In genomic region chr13:43787998-43788397, GRCh38 we compare ENCODE assay signal across 8 cellular contexts. TPM values are rescaled to one million over a fixed set of nuclear protein-coding genes. Genes with fewer than 3 reads are reported as not detected.
DNase-seq lines count a peak whose midpoint lies in the region; ATAC-seq and TF ChIP-seq lines count a peak whose summit lies in the region.

No MANE protein-coding gene starts in this region.

- H3K9me3 ChIP-seq in colonic mucosa: no peaks in the 10 kb centered on the region

- H3K4me3 Mint-ChIP-seq in nephron progenitor cell: peak overlapping the region; percentile 84

- no peaks in the 10 kb centered on the region for H3K36me3 ChIP-seq in GM06990 (ENCODE audit: control insufficient read depth, insufficient read depth, low read length)
- no peaks in the 10 kb centered on the region for H3K36me3 ChIP-seq in colonic mucosa

- no peak overlapping the region for H3K27ac ChIP-seq in colonic mucosa

- H3K4me3 ChIP-seq in GM06990 (replicated peaks; ENCODE audit: low read depth, low read length): no peak overlapping the region
- H3K4me3 ChIP-seq in cardiac fibroblast (replicated peaks in 1 of 2; ENCODE audit: low read depth in 2 of 2, low read length in 2 of 2): no peak overlapping the region
- no peak overlapping the region for H3K4me3 ChIP-seq in colonic mucosa

- H3K27ac Mint-ChIP-seq in nephron progenitor cell: no peak overlapping the region

- no peak for ATAC-seq in HG02610 (IDR thresholded peaks at IDR 0.05; ENCODE audit: unreplicated experiment)

- H3K4me1 ChIP-seq in colonic mucosa: peaks cover 3% of the 10 kb centered on the region

- peaks cover 17% of the 10 kb centered on the region for H3K4me1 Mint-ChIP-seq in nephron progenitor cell

- no peaks in the 10 kb centered on the region for H3K9me3 Mint-ChIP-seq in nephron progenitor cell

- no peaks in the 10 kb centered on the region for H3K36me3 Mint-ChIP-seq in nephron progenitor cell (ENCODE audit: low read depth)

- H3K27me3 ChIP-seq in GM06990 (replicated peaks; ENCODE audit: control insufficient read depth, insufficient read depth, low read length) (no peaks in the 10 kb centered on the region; the same call in 1 of the 2 replicates), colonic mucosa (peaks cover 9% of the 10 kb centered on the region)

- DNase-seq in GM06990 (ENCODE audit: extremely low read depth, insufficient read length) (no peak), NCI-H146 treated with DMSO at 0.1 percent for 48 hours (lab: John Stamatoyannopoulos, UW; ENCODE audit: unreplicated experiment) (peak; percentile 57), cardiac fibroblast (ENCODE audit: low read depth in 2 of 2) (peak; percentile 65 to 84), nephron progenitor cell (no peak), activated gamma-delta T cell treated with Interleukin-2 at 50 U/mL for 16 hours (no peak), colonic mucosa (no peak)
- no peak for DNase-seq in stimulated activated naive CD4-positive, alpha-beta T cell treated with Interleukin-2 at 50 U/mL for 16 hours (lab: John Stamatoyannopoulos, UW)

- H3K9ac ChIP-seq in colonic mucosa (ENCODE audit: low read depth in 2 of 2, low read length in 2 of 2): no peak overlapping the region

- intact Hi-C loops in colonic mucosa (cut with DNase I): no loop called here

- TF ChIP-seq CTCF in GM06990 (IDR thresholded peaks at IDR 0.05; ENCODE audit: insufficient read depth, low read length, poor library complexity, severe bottlenecking) (peak; percentile 40), cardiac fibroblast (IDR thresholded peaks at IDR 0.05; ENCODE audit: low read depth, low read length) (peak; percentile 66), nephron progenitor cell (IDR thresholded peaks at IDR 0.05) (no peak), colonic mucosa (IDR thresholded peaks at IDR 0.05) (no peak)

- H3K27me3 Mint-ChIP-seq in nephron progenitor cell (ENCODE audit: low read depth, poor library complexity): peaks cover 55% of the 10 kb centered on the region

RNA-seq across cellular contexts. Expression of gene ENOX1, which starts 1.2 kb away (rescaled TPM):
- total RNA-seq in colonic mucosa: 1 to 10 TPM in 1 of 2 donors, under 1 TPM in 1; 0.22 to 1.4 TPM

Comparison
In these comparisons a context has a peak if more than half of its experiments do, and no peak if none do; other contexts are left out.
1. DNase-seq: peak in NCI-H146 treated with DMSO at 0.1 percent for 48 hours (single experiment) and cardiac fibroblast (2 of 2); none in GM06990 (single experiment), nephron progenitor cell (single experiment), stimulated activated naive CD4-positive, alpha-beta T cell treated with Interleukin-2 at 50 U/mL for 16 hours (single experiment), activated gamma-delta T cell treated with Interleukin-2 at 50 U/mL for 16 hours (single experiment) and colonic mucosa (single experiment).
2. CTCF ChIP-seq: peak in GM06990 (single experiment) and cardiac fibroblast (single experiment); none in nephron progenitor cell (single experiment) and colonic mucosa (single experiment).